In the genomic region with DNA sequence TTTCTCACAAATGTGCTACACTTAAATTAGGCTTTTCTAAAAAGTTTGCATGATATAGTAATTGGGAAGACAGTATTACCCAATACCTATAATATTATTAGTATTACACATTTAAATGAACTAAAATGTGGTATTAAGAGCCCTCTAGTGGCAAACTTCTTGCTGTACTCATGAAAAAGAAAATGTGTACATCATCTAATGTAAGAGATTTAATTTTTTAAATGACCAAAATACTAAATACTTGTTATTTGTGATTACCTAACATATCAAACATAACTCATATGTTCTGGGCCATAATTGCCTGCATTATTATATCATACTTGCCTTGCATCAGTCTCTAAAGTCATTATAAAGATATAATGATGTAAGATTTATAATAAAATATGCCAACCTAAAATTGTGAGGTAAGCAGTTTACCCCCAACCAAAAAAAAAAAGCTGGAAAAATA, we compare ENCODE assay signal across 9 cellular contexts.
DNase-seq lines count a peak whose midpoint lies in the region; ATAC-seq, FAIRE-seq and TF ChIP-seq lines count a peak whose summit lies in the region.
"Had no signal": no experiment of that assay in that cellular context is flagged by ENCODE, and none has a peak within 500 bp of the region (broad histone marks: within the 10 kb centered on the region; RNA-seq: fewer than 3 reads in every experiment).

No MANE protein-coding gene starts in this region.

- no peaks in the 10 kb centered on the region for H3K9me3 Mint-ChIP-seq in CD4-positive, alpha-beta T cell

- H3K4me3 Mint-ChIP-seq in CD4-positive, alpha-beta T cell: no peak overlapping the region

- DNase-seq in CD4-positive, alpha-beta T cell: no peak
- peak; percentile 24 for DNase-seq in Panc1 (ENCODE audit: low read depth, low spot score)
- DNase-seq in epithelial cell of proximal tubule (ENCODE audit: low read depth): no peak
- no peak for DNase-seq in pancreas
- no peak for DNase-seq in NK-92 (lab: John Stamatoyannopoulos, UW; ENCODE audit: unreplicated experiment)

- intact Hi-C loops in CD4-positive, alpha-beta T cell (cut with DNase I, micrococcal nuclease): loop anchor here (1.0 to 5.0 kb wide), 5 partner anchors 137 to 1926 kb away; no protein-coding TSS in a partner anchor
- intact Hi-C loops in Panc1 (cut with micrococcal nuclease; ENCODE audit: unreplicated experiment): loop anchor here (1.0 to 10.0 kb wide), 2 partner anchors 139 to 276 kb away; no protein-coding TSS in a partner anchor
- intact Hi-C loops in pancreas (cut with DNase I): loop anchor here in 1 of 3 donors (5.0 kb wide), 1 partner anchor 138 kb away; no protein-coding TSS in a partner anchor

- TF ChIP-seq EP300 in Ishikawa (IDR thresholded peaks at IDR 0.05; ENCODE audit: borderline replicate concordance): no peak

- BruUV-seq in Panc1 (replicated peaks; lab: Mats Ljungman, UMichigan): no TSS peak

- CTCF ChIA-PET in CD4-positive, alpha-beta T cell (lab: Charles Lee): no interaction called here
- CTCF ChIA-PET in Panc1 (lab: Charles Lee): interaction anchor here (2.4 kb wide), 1 partner anchor 139 kb away, joined by 9 read pairs; no protein-coding TSS in a partner anchor

- no peak overlapping the region for H3K27ac Mint-ChIP-seq in CD4-positive, alpha-beta T cell

- POLR2A ChIA-PET in CD4-positive, alpha-beta T cell (lab: Charles Lee): no interaction called here
- POLR2A ChIA-PET in Panc1 (lab: Charles Lee): no interaction called here

- peak; percentile 87 for TF ChIP-seq CTCF in CD4-positive, alpha-beta T cell (IDR thresholded peaks at IDR 0.05)
- peak; percentile 27; the same call in 1 of the 2 replicates for TF ChIP-seq CTCF in Panc1 (IDR thresholded peaks at IDR 0.05)
- peak; percentile 57 for TF ChIP-seq CTCF in epithelial cell of proximal tubule (conservative IDR thresholded peaks at IDR 0.05; ENCODE audit: low read depth, low read length)
- TF ChIP-seq CTCF in pancreas (IDR thresholded peaks at IDR 0.05): peak; percentile 24 to 59 (median 52)

- H3K27me3 ChIP-seq in CD4-positive, alpha-beta T cell (ENCODE audit: control insufficient read depth, insufficient read depth, low read length): peaks cover under 1% of the 10 kb centered on the region
- 0 out of 2 replicates have a peak, but pooled peaks cover 4% of the 10 kb centered on the region for H3K27me3 ChIP-seq in Panc1 (ENCODE audit: control insufficient read depth, insufficient read depth, low read length)
- H3K27me3 ChIP-seq in pancreas: no peaks in the 10 kb centered on the region

- H3K27me3 Mint-ChIP-seq in CD4-positive, alpha-beta T cell: no peaks in the 10 kb centered on the region

- in situ Hi-C loops in Panc1 (cut with HindIII; ENCODE audit: low pct_unique_long_range_greater_than_20kb, low sequenced_read_pairs): no loop called here

- peak; percentile 95 for FAIRE-seq in pancreas (lab: Jason Lieb, UNC)

- no peak overlapping the region for H3K4me3 ChIP-seq in Panc1 (ENCODE audit: low read depth in 2 of 2, low read length in 2 of 2)
- no peak overlapping the region for H3K4me3 ChIP-seq in epithelial cell of proximal tubule (ENCODE audit: low read depth, low read length)
- H3K4me3 ChIP-seq in pancreas: no peak overlapping the region

- H3K4me1 ChIP-seq in Panc1 (ENCODE audit: control insufficient read depth, insufficient read depth, low read length) (no peaks in the 10 kb centered on the region), pancreas (no peaks in the 10 kb centered on the region)

- H3K4me1 Mint-ChIP-seq in CD4-positive, alpha-beta T cell (ENCODE audit: low read depth): no peaks in the 10 kb centered on the region

- H3K36me3 ChIP-seq in Panc1 (ENCODE audit: control insufficient read depth, insufficient read depth, low read length) (no peaks in the 10 kb centered on the region), pancreas (no peaks in the 10 kb centered on the region)

- peak; percentile 71 for TF ChIP-seq RAD21 in Ishikawa (IDR thresholded peaks at IDR 0.05; ENCODE audit: low read depth)

- no peaks in the 10 kb centered on the region for H3K9me3 ChIP-seq in CD4-positive, alpha-beta T cell (ENCODE audit: control insufficient read depth, low read length)
- H3K9me3 ChIP-seq in Panc1 (ENCODE audit: control insufficient read depth, insufficient read depth, low read depth, low read length) (no peaks in the 10 kb centered on the region), pancreas (no peaks in the 10 kb centered on the region)

- H3K36me3 Mint-ChIP-seq in CD4-positive, alpha-beta T cell (ENCODE audit: low read depth): no peaks in the 10 kb centered on the region

- peak; percentile 29 for ATAC-seq in CD4-positive, alpha-beta T cell (ENCODE audit: poor library complexity)
- peak; percentile 73 for ATAC-seq in Panc1
- ATAC-seq in pancreas: peak in 3 of 4 donors; percentile 55 to 69 (median 66)
- no peak for ATAC-seq in GM19023 (IDR thresholded peaks at IDR 0.05; ENCODE audit: unreplicated experiment)
- no peak for ATAC-seq in GM18519 (IDR thresholded peaks at IDR 0.05; ENCODE audit: low FRiP score, unreplicated experiment)

- no peak overlapping the region for H3K27ac ChIP-seq in CD4-positive, alpha-beta T cell (ENCODE audit: low read depth, low read length)
- H3K27ac ChIP-seq in Panc1 (ENCODE audit: low read length) (no peak overlapping the region), pancreas (no peak overlapping the region)
- H3K27ac ChIP-seq: epithelial cell of prostate had no signal

TF ChIP-seq in Ishikawa, 13 proteins besides CTCF, POLR2A, EP300 and RAD21:
- TF ChIP-seq TCF12 (IDR thresholded peaks at IDR 0.05; ENCODE audit: low read depth): no peak
- TF ChIP-seq YY1 (IDR thresholded peaks at IDR 0.05; ENCODE audit: low read depth): no peak
- peak; percentile 52; the same call in 1 of the 2 replicates for TF ChIP-seq CEBPB (IDR thresholded peaks at IDR 0.05)

Comparison
In these comparisons a context has a peak if more than half of its experiments do, and no peak if none do; other contexts are left out.
1. ATAC-seq: peak in CD4-positive, alpha-beta T cell (single experiment), Panc1 (single experiment) and pancreas (3 of 4); none in GM19023 (single experiment) and GM18519 (single experiment).
2. CTCF ChIP-seq: peak in every context shown above with its lines; median percentile 87 in CD4-positive, alpha-beta T cell; 57 in epithelial cell of proximal tubule; 52 in pancreas; 27 in Panc1.